In the genomic region with DNA sequence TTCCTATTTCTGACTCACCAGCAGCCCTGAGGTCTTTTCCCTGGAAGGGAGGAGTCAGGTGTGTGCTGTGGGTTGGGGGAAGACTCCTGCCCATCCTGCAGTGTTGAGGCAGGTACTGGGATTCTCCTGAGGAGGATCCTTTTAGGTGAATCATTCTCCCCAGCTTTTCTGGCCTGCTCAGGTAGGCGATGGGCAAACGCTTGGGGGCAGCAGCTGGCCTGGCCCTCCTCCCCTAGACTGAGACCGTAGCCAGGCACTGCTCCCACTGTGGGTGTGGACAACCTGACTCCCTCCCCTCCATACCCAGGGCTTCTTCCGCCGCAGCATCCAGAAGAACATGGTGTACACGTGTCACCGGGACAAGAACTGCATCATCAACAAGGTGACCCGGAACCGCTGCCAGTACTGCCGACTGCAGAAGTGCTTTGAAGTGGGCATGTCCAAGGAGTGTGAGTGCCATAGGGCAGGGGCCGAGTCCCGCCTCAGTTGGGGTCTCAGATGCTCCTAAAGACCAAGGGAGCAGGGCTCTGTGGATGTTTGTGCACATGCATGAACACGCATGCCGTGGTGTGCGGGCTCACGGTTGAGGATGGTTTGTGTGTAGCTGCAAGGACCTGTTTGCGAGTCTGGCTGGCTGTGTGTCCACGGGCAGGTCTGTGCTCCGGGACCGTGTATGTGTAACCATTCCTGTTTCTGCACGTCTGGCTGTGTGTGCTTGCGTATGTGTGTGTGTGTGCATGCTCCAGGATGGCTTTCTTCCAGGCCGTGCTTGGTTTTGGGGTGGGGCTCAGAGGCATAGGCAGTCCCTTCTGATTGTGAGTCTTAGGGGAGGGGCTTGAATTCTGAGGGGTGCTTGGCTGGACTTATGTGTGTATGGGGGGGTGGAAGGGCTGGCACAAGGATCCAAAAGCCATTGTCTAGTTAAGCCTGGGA, we compare ENCODE assay signal across 8 cellular contexts. TPM values are rescaled to one million over a fixed set of nuclear protein-coding genes. Genes with fewer than 3 reads are reported as not detected.
DNase-seq lines count a peak whose midpoint lies in the region; ATAC-seq and TF ChIP-seq lines count a peak whose summit lies in the region.

No MANE protein-coding gene starts in this region.

- POLR2A ChIA-PET in activated CD4-positive, alpha-beta T cell treated with anti-CD3 and anti-CD28 coated beads, Interleukin-2, amount 10 ng/mL, durations not matched to agents 7 days and 5 days (lab: Charles Lee) = no interaction called here

- H3K27me3 Mint-ChIP-seq in activated CD4-positive, alpha-beta T cell treated with anti-CD3 and anti-CD28 coated beads, Interleukin-2, amount 10 ng/mL, durations not matched to agents 7 days and 5 days = no peaks in the 10 kb centered on the region
- no peaks in the 10 kb centered on the region for H3K27me3 Mint-ChIP-seq in chondrocyte (ENCODE audit: low read depth)

- no peaks in the 10 kb centered on the region for H3K9me3 ChIP-seq in right lobe of liver
- no peaks in the 10 kb centered on the region for H3K9me3 ChIP-seq in stomach smooth muscle (ENCODE audit: control insufficient read depth in 2 of 2, low read length in 2 of 2)

- H3K27ac ChIP-seq in right lobe of liver = peak overlapping the region in 1 of 3 donors; percentile 40
- peak overlapping the region; percentile 60 for H3K27ac ChIP-seq in stomach smooth muscle (ENCODE audit: low read length)

- peaks cover 69% of the 10 kb centered on the region for H3K4me1 Mint-ChIP-seq in activated CD4-positive, alpha-beta T cell treated with anti-CD3 and anti-CD28 coated beads, Interleukin-2, amount 10 ng/mL, durations not matched to agents 7 days and 5 days
- peaks cover 54% of the 10 kb centered on the region for H3K4me1 Mint-ChIP-seq in chondrocyte (ENCODE audit: low read depth)

- no peak overlapping the region for H3K4me3 Mint-ChIP-seq in activated CD4-positive, alpha-beta T cell treated with anti-CD3 and anti-CD28 coated beads, Interleukin-2, amount 10 ng/mL, durations not matched to agents 7 days and 5 days
- no peak overlapping the region for H3K4me3 Mint-ChIP-seq in chondrocyte (ENCODE audit: unreplicated experiment)

- H3K27me3 ChIP-seq in right lobe of liver = no peaks in the 10 kb centered on the region
- H3K27me3 ChIP-seq in stomach smooth muscle (ENCODE audit: control insufficient read depth in 1 of 2, insufficient read depth in 2 of 2, low read length in 2 of 2) = no peaks in the 10 kb centered on the region

- no peaks in the 10 kb centered on the region for H3K9me3 Mint-ChIP-seq in activated CD4-positive, alpha-beta T cell treated with anti-CD3 and anti-CD28 coated beads, Interleukin-2, amount 10 ng/mL, durations not matched to agents 7 days and 5 days
- H3K9me3 Mint-ChIP-seq in chondrocyte (ENCODE audit: low read depth) = no peaks in the 10 kb centered on the region

- ATAC-seq in right lobe of liver (no peak), HG03108 (IDR thresholded peaks at IDR 0.05; ENCODE audit: unreplicated experiment) (no peak), HG02938 (IDR thresholded peaks at IDR 0.05; ENCODE audit: unreplicated experiment) (no peak)

- H3K4me1 ChIP-seq in right lobe of liver (peaks cover 9 to 99% (median 50%) of the 10 kb centered on the region in 4 donors), stomach smooth muscle (ENCODE audit: control insufficient read depth, insufficient read depth, low read length) (peaks cover 78% of the 10 kb centered on the region)

- no peak for TF ChIP-seq POLR2A in right lobe of liver (IDR thresholded peaks at IDR 0.05)

- peaks cover 29% of the 10 kb centered on the region for H3K36me3 Mint-ChIP-seq in activated CD4-positive, alpha-beta T cell treated with anti-CD3 and anti-CD28 coated beads, Interleukin-2, amount 10 ng/mL, durations not matched to agents 7 days and 5 days (ENCODE audit: low read depth)
- peaks cover 26% of the 10 kb centered on the region for H3K36me3 Mint-ChIP-seq in chondrocyte (ENCODE audit: low read depth)

- peak overlapping the region in 1 of 2 donors; percentile 34 for H3K9ac ChIP-seq in stomach smooth muscle (ENCODE audit: low read length in 2 of 2)

- peaks cover 0 to 15% (median 4%) of the 10 kb centered on the region in 4 donors for H3K36me3 ChIP-seq in right lobe of liver
- H3K36me3 ChIP-seq in stomach smooth muscle (ENCODE audit: control insufficient read depth in 2 of 2, insufficient read depth in 2 of 2, low read length in 2 of 2) = peaks cover 20 to 27% of the 10 kb centered on the region in 2 donors

- TF ChIP-seq CTCF in chondrocyte (IDR thresholded peaks at IDR 0.05) (no peak), right lobe of liver (IDR thresholded peaks at IDR 0.05) (no peak)

- H3K4me3 ChIP-seq in right lobe of liver (no peak overlapping the region), stomach smooth muscle (ENCODE audit: low read length in 2 of 2) (peak overlapping the region; percentile 14 to 47)

- no peak for DNase-seq in activated CD4-positive, alpha-beta T cell treated with anti-CD3 and anti-CD28 coated beads, Interleukin-2, amount 10 ng/mL, durations not matched to agents 7 days and 5 days
- no peak for DNase-seq in activated CD4-positive, alpha-beta T cell treated with anti-CD3 and anti-CD28 coated beads for 48 hours
- DNase-seq in chondrocyte (ENCODE audit: low spot score) (no peak), right lobe of liver (peak in 2 of 3 donors; percentile 37 to 70)
- no peak for DNase-seq in activated effector memory CD4-positive, alpha-beta T cell treated with anti-CD3 and anti-CD28 coated beads, Interleukin-2, amount 50 U/mL, for 16 hours

- peak overlapping the region; percentile 10 for H3K27ac Mint-ChIP-seq in activated CD4-positive, alpha-beta T cell treated with anti-CD3 and anti-CD28 coated beads, Interleukin-2, amount 10 ng/mL, durations not matched to agents 7 days and 5 days
- H3K27ac Mint-ChIP-seq in chondrocyte (ENCODE audit: unreplicated experiment) = peak overlapping the region; percentile 82

- WGBS in right lobe of liver (ENCODE audit: insufficient coverage, low coverage, low lambda C conversion rate, missing lambda C conversion rate) = 22% methylated on average over 7 of the region's 23 CpGs

- CTCF ChIA-PET in activated CD4-positive, alpha-beta T cell treated with anti-CD3 and anti-CD28 coated beads, Interleukin-2, amount 10 ng/mL, durations not matched to agents 7 days and 5 days (lab: Charles Lee) = no interaction called here

- intact Hi-C loops in right lobe of liver (cut with DNase I) = loop anchor here in 1 of 2 donors (5.0 kb wide), 1 partner anchor 42 kb away; a partner anchor contains a TSS

RNA-seq across cellular contexts. Expression of a gene that starts 14.8 kb away (rescaled TPM):
- under 1 TPM in 1 of 2 experiments, not detected in 1; 0.22 TPM for total RNA-seq in activated CD4-positive, alpha-beta T cell treated with anti-CD3 and anti-CD28 coated beads, Interleukin-2, amount 10 ng/mL, durations not matched to agents 7 days and 5 days
- total RNA-seq in chondrocyte (0.32 to 0.41 TPM in 2 of 3 replicates, not detected in the other), right lobe of liver (under 1 TPM in 5 of 6 experiments, not detected in 1; 0.22 to 0.78 (median 0.37) TPM)

RNA-seq across cellular contexts. Expression of a gene that starts 40.8 kb away (rescaled TPM):
- 10 to 100 TPM; 66.6 to 66.7 TPM for total RNA-seq in activated CD4-positive, alpha-beta T cell treated with anti-CD3 and anti-CD28 coated beads, Interleukin-2, amount 10 ng/mL, durations not matched to agents 7 days and 5 days
- 59.2 to 65.7 TPM (median 61.2 TPM) in 3 replicates for total RNA-seq in chondrocyte
- total RNA-seq in right lobe of liver = 10 to 100 TPM; 17.7 to 41.9 (median 22.9) TPM

Comparison
In these comparisons a context has a peak if more than half of its experiments do, and no peak if none do; other contexts are left out.
1. DNase-seq: peak in right lobe of liver (2 of 3); none in activated CD4-positive, alpha-beta T cell treated with anti-CD3 and anti-CD28 coated beads, Interleukin-2, amount 10 ng/mL, durations not matched to agents 7 days and 5 days (single experiment), activated CD4-positive, alpha-beta T cell treated with anti-CD3 and anti-CD28 coated beads for 48 hours (single experiment), chondrocyte (single experiment) and activated effector memory CD4-positive, alpha-beta T cell treated with anti-CD3 and anti-CD28 coated beads, Interleukin-2, amount 50 U/mL, for 16 hours (single experiment).
2. H3K4me3 ChIP-seq: peak in stomach smooth muscle (2 of 2); none in right lobe of liver (0 of 3).